Comparison of ENCODE assay signal across 20 cellular contexts in the genomic region with DNA sequence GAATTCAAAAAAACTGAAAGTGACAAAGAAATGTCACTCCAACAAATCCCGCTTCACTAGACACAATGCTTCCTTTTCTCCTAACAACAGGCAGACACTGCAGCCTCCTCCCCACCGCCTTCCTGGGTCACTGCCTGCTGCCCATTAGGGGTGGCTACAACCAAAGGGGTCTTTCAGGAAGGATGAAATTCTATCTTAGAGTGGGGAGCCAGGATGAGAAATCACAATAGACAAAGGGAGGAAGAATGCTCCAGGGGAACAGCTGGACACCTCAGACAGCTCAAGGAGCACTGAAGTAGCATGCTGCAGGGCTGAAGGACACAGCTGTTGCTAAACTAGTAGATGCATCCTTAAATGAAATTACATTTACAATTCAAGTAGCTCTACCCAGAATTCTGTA.
"Had no signal": no experiment of that assay in that cellular context is flagged by ENCODE, and none has a peak within 500 bp of the region (broad histone marks: within the 10 kb centered on the region; RNA-seq: fewer than 3 reads in every experiment).

No MANE protein-coding gene starts in this region.

- H3K4me1 Mint-ChIP-seq: mesothelial cell of epicardium had no signal

- ATAC-seq: activated naive CD4-positive, alpha-beta T cell treated with anti-CD3 and anti-CD28 coated beads, Interleukin-2, amount 50 U/mL, for 72 hours; foreskin keratinocyte; left lobe of liver had no signal

- H3K27ac Mint-ChIP-seq: activated naive CD4-positive, alpha-beta T cell treated with anti-CD3 and anti-CD28 coated beads, Interleukin-2, amount 50 U/mL, for 72 hours; mesothelial cell of epicardium had no signal

- H3K36me3 ChIP-seq: ovary, sigmoid colon had no signal

- H3K9me3 ChIP-seq: ovary, sigmoid colon, thyroid gland had no signal

- H3K36me3 Mint-ChIP-seq: activated naive CD4-positive, alpha-beta T cell treated with anti-CD3 and anti-CD28 coated beads, Interleukin-2, amount 50 U/mL, for 72 hours had no signal

- DNase-seq: activated CD4-positive, CD25-positive, alpha-beta regulatory T cell treated with anti-CD3 and anti-CD28 coated beads, Interleukin-2, amount 50 U/mL, for 72 hours; activated CD8-positive, alpha-beta memory T cell treated with anti-CD3 and anti-CD28 coated beads for 24 hours; activated CD8-positive, alpha-beta memory T cell treated with anti-CD3 and anti-CD28 coated beads, Interleukin-2, amount 50 U/mL, for 48 hours; activated effector memory CD4-positive, alpha-beta T cell treated with Interleukin-2 at 50 U/mL for 16 hours; activated T-cell treated with anti-CD3 and anti-CD28 coated beads, Interleukin-2, amount 50 U/mL, for 48 hours; effector memory CD4-positive, alpha-beta T cell; foreskin keratinocyte; ovary; sigmoid colon; stimulated activated CD4-positive, alpha-beta T cell treated with anti-CD3 and anti-CD28 coated beads, Interleukin-12 subunit alpha, Interleukin-12 subunit beta, amount 100 ng/mL, for 4 hours; stimulated activated CD4-positive, alpha-beta T cell treated with anti-CD3 and anti-CD28 coated beads, Interleukin-1b, Interleukin-23, amount 100 ng/mL, for 48 hours; stimulated activated CD8-positive, alpha-beta memory T cell treated with anti-CD3 and anti-CD28 coated beads, Interleukin-4, amount 100 ng/mL, for 48 hours; stimulated activated naive CD4-positive, alpha-beta T cell treated with Interleukin-2 at 50 U/mL for 16 hours; T1000; thyroid gland had no signal

- H3K27ac ChIP-seq: epithelial cell of prostate, foreskin keratinocyte, ovary, sigmoid colon, thyroid gland had no signal

- FAIRE-seq: keratinocyte had no signal

- H3K4me1 ChIP-seq: sigmoid colon, thyroid gland had no signal

- H3K9me3 Mint-ChIP-seq: mesothelial cell of epicardium had no signal

- H3K4me3 Mint-ChIP-seq: mesothelial cell of epicardium had no signal

- H3K4me3 ChIP-seq: ovary, sigmoid colon, thyroid gland had no signal

- H3K27me3 ChIP-seq: foreskin keratinocyte, ovary, sigmoid colon, thyroid gland had no signal
